Comparison of ENCODE assay signal across 1 cellular context in the genomic region with DNA sequence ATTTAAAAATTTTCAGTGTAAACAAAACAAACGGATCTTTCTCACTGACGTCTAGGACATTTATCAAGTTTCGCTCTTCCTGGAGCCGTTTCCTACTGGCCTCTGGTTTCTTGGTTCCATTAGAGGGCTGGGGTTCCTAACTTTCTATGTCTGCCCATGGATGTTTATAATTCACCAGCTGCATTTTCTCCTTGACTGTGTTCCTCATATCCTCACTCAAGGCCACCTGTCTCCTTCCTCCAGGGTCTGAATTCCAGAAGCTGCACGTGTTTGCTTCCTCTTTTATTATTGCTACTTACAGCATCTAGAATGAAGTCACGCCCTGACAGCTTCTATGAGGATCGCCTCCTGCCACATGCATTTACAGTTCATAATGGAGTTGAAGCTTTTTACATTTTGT.
TF ChIP-seq lines count a peak whose summit lies in the region.

No MANE protein-coding gene starts in this region.

TF ChIP-seq in IMR-90, 13 proteins besides CTCF, POLR2A, EP300 and RAD21:
- TF ChIP-seq SMC3 (IDR thresholded peaks at IDR 0.05; ENCODE audit: low read depth, low read length) (no peak), FOS (IDR thresholded peaks at IDR 0.05; ENCODE audit: low read depth, low read length) (no peak), MXI1 (IDR thresholded peaks at IDR 0.05; ENCODE audit: borderline replicate concordance, low read depth, low read length) (no peak), MAFK (IDR thresholded peaks at IDR 0.05; ENCODE audit: low read depth, low read length) (no peak), RFX5 (IDR thresholded peaks at IDR 0.05; ENCODE audit: low read depth, low read length) (no peak), BHLHE40 (IDR thresholded peaks at IDR 0.05; ENCODE audit: low read depth, low read length) (peak; percentile 22; the same call in 1 of the 2 replicates), RCOR1 (IDR thresholded peaks at IDR 0.05; ENCODE audit: insufficient replicate concordance, low read length) (no peak)
